Comparison of ENCODE assay signal across 8 cellular contexts in the genomic region with DNA sequence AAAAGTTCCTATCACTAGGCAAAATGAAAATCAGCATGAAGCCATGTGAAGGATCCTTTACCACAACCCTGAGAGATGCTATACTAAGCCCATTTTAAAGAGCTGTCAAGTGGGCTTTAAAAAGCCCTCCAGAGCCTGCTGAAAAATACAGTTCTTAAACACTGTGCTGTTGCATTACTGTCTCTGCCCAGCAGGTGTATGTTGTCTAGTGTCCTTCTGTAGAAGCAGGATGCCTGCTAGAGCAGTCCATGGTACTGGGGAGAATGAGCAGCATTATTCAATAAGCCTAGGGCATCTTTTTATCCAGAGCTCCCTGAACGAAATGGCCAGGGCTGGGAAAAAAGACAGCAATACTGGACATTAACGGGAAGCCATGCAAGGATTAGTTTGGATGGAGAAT.
DNase-seq lines count a peak whose midpoint lies in the region; ATAC-seq, FAIRE-seq and TF ChIP-seq lines count a peak whose summit lies in the region.

No MANE protein-coding gene starts in this region.

- no peaks in the 10 kb centered on the region for H3K27me3 ChIP-seq in GM06990 (replicated peaks; ENCODE audit: control insufficient read depth, insufficient read depth, low read length)

- no peak for ATAC-seq in HG03045 (IDR thresholded peaks at IDR 0.05; ENCODE audit: unreplicated experiment)

- peak; percentile 88 for FAIRE-seq in H54 (lab: Jason Lieb, UNC)

- TF ChIP-seq POLR2A in H54 (IDR thresholded peaks at IDR 0.05; ENCODE audit: low read depth, low read length), result no peak
- TF ChIP-seq POLR2A in NB4 (IDR thresholded peaks at IDR 0.05; ENCODE audit: extremely low read depth, insufficient read length), result no peak

- no peaks in the 10 kb centered on the region for H3K36me3 ChIP-seq in GM06990 (ENCODE audit: control insufficient read depth, insufficient read depth, low read length)

- TF ChIP-seq CTCF in GM06990 (IDR thresholded peaks at IDR 0.05; ENCODE audit: insufficient read depth, low read length, poor library complexity, severe bottlenecking), result peak; percentile 42
- peak; percentile 34 for TF ChIP-seq CTCF in NB4 (IDR thresholded peaks at IDR 0.05; ENCODE audit: low read depth, low read length)

- DNase-seq in GM06990 (ENCODE audit: extremely low read depth, insufficient read length) (no peak), H54 (ENCODE audit: insufficient read length, low spot score) (peak; percentile 6), NB4 (ENCODE audit: low read depth) (peak; percentile 28), dermis blood vessel endothelial cell (peak; percentile 33), globus pallidus (ENCODE audit: low spot score) (no peak), ureter (ENCODE audit: low spot score) (no peak)
- DNase-seq in stimulated activated CD4-positive, alpha-beta T cell treated with anti-CD3 and anti-CD28 coated beads, Interleukin-12 subunit alpha, Interleukin-12 subunit beta, amount 100 ng/mL, for 4 hours, result no peak

- H3K4me3 ChIP-seq in GM06990 (replicated peaks; ENCODE audit: low read depth, low read length) (no peak overlapping the region), NB4 (ENCODE audit: low read depth, low read length) (no peak overlapping the region)

Comparison
In these comparisons a context has a peak if more than half of its experiments do, and no peak if none do; other contexts are left out.
1. DNase-seq: peak in H54 (single experiment), NB4 (single experiment) and dermis blood vessel endothelial cell (single experiment); none in GM06990 (single experiment), globus pallidus (single experiment), ureter (single experiment) and stimulated activated CD4-positive, alpha-beta T cell treated with anti-CD3 and anti-CD28 coated beads, Interleukin-12 subunit alpha, Interleukin-12 subunit beta, amount 100 ng/mL, for 4 hours (single experiment).